ENCODE assay signal across 8 cellular contexts in genomic region chr4:174318829-174319764, GRCh38. TPM values are rescaled to one million over a fixed set of nuclear protein-coding genes. Genes with fewer than 3 reads are reported as not detected.
DNase-seq lines count a peak whose midpoint lies in the region; ATAC-seq and TF ChIP-seq lines count a peak whose summit lies in the region.

No MANE protein-coding gene starts in this region.

- no peaks in the 10 kb centered on the region for H3K4me1 Mint-ChIP-seq in naive thymus-derived CD4-positive, alpha-beta T cell
- H3K4me1 Mint-ChIP-seq in activated CD8-positive, alpha-beta memory T cell treated with anti-CD3 and anti-CD28 coated beads, Interleukin-2, amount 10 ng/mL, durations not matched to agents 7 days and 5 days = no peaks in the 10 kb centered on the region

- intact Hi-C loops in naive thymus-derived CD4-positive, alpha-beta T cell (cut with micrococcal nuclease) = loop anchor here (1.0 to 10.0 kb wide), 6 partner anchors 36 to 899 kb away; partner anchors contain the start of genes CEP44 (in 1 of the 2) and FBXO8 (in 1 of the 2)

- TF ChIP-seq CTCF in AG09309 (IDR thresholded peaks at IDR 0.05; ENCODE audit: control insufficient read depth, insufficient read depth, low read depth, low read length, missing control alignments) (peak; percentile 54), GM12873 (IDR thresholded peaks at IDR 0.05; ENCODE audit: insufficient read depth, low read depth, low read length, missing control alignments) (peak; percentile 54)

- no peaks in the 10 kb centered on the region for H3K27me3 Mint-ChIP-seq in naive thymus-derived CD4-positive, alpha-beta T cell
- no peaks in the 10 kb centered on the region for H3K27me3 Mint-ChIP-seq in activated CD8-positive, alpha-beta memory T cell treated with anti-CD3 and anti-CD28 coated beads, Interleukin-2, amount 10 ng/mL, durations not matched to agents 7 days and 5 days

- no peak for ATAC-seq in naive thymus-derived CD4-positive, alpha-beta T cell
- ATAC-seq in GM19023 (IDR thresholded peaks at IDR 0.05; ENCODE audit: unreplicated experiment) (no peak), HG03439 (IDR thresholded peaks at IDR 0.05; ENCODE audit: unreplicated experiment) (no peak)
- no peak for ATAC-seq in activated CD8-positive, alpha-beta memory T cell treated with anti-CD3 and anti-CD28 coated beads, Interleukin-2, amount 10 ng/mL, durations not matched to agents 7 days and 5 days

- POLR2A ChIA-PET in naive thymus-derived CD4-positive, alpha-beta T cell (lab: Charles Lee) = no interaction called here

- no peaks in the 10 kb centered on the region for H3K4me1 ChIP-seq in naive thymus-derived CD4-positive, alpha-beta T cell (ENCODE audit: control insufficient read depth in 2 of 2, insufficient read depth in 2 of 2, low read length in 2 of 2)

- H3K9me3 Mint-ChIP-seq in naive thymus-derived CD4-positive, alpha-beta T cell = no peaks in the 10 kb centered on the region
- no peaks in the 10 kb centered on the region for H3K9me3 Mint-ChIP-seq in activated CD8-positive, alpha-beta memory T cell treated with anti-CD3 and anti-CD28 coated beads, Interleukin-2, amount 10 ng/mL, durations not matched to agents 7 days and 5 days (ENCODE audit: low read depth)

- H3K27ac ChIP-seq in naive thymus-derived CD4-positive, alpha-beta T cell (ENCODE audit: low read depth, low read length) = no peak overlapping the region

- no peaks in the 10 kb centered on the region for H3K27me3 ChIP-seq in naive thymus-derived CD4-positive, alpha-beta T cell (ENCODE audit: control insufficient read depth in 2 of 2, insufficient read depth in 2 of 2, low read length in 2 of 2)

- H3K36me3 Mint-ChIP-seq in naive thymus-derived CD4-positive, alpha-beta T cell = peaks cover 0 to 8% (median 0%) of the 10 kb centered on the region in 5 donors
- H3K36me3 Mint-ChIP-seq in activated CD8-positive, alpha-beta memory T cell treated with anti-CD3 and anti-CD28 coated beads, Interleukin-2, amount 10 ng/mL, durations not matched to agents 7 days and 5 days = peaks cover 4% of the 10 kb centered on the region

- CTCF ChIA-PET in naive thymus-derived CD4-positive, alpha-beta T cell (lab: Charles Lee) = interaction anchor here (0.6 to 1.7 kb wide), 5 partner anchors 78 to 314 kb away, joined by 3 to 5 read pairs (median 3); no protein-coding TSS in a partner anchor
- CTCF ChIA-PET in activated CD8-positive, alpha-beta memory T cell treated with anti-CD3 and anti-CD28 coated beads, Interleukin-2, amount 10 ng/mL, durations not matched to agents 7 days and 5 days (lab: Charles Lee) = interaction anchor here (0.8 to 1.7 kb wide), 5 partner anchors 10 to 174 kb away, joined by 3 to 5 read pairs (median 3); no protein-coding TSS in a partner anchor

- H3K4me3 ChIP-seq in AG09309 (ENCODE audit: control insufficient read depth, low read depth, low read length) = no peak overlapping the region
- no peak overlapping the region for H3K4me3 ChIP-seq in naive thymus-derived CD4-positive, alpha-beta T cell (ENCODE audit: low read length)

- H3K9me3 ChIP-seq in naive thymus-derived CD4-positive, alpha-beta T cell (ENCODE audit: control insufficient read depth in 2 of 3, low read length in 3 of 3) = no peaks in the 10 kb centered on the region

- DNase-seq in AG09309 (ENCODE audit: low read depth) (no peak), NCI-H1092 treated with DMSO at 0.1 percent for 48 hours (lab: John Stamatoyannopoulos, UW) (peak; percentile 13), cerebellum (ENCODE audit: low spot score) (peak; percentile 2)
- DNase-seq in naive thymus-derived CD4-positive, alpha-beta T cell = peak in 5 of 9 donors; percentile 27 to 45 (median 39)
- DNase-seq in activated CD8-positive, alpha-beta memory T cell treated with anti-CD3 and anti-CD28 coated beads, Interleukin-2, amount 10 ng/mL, durations not matched to agents 7 days and 5 days = no peak

- H3K27ac Mint-ChIP-seq in naive thymus-derived CD4-positive, alpha-beta T cell = no peak overlapping the region
- H3K27ac Mint-ChIP-seq in activated CD8-positive, alpha-beta memory T cell treated with anti-CD3 and anti-CD28 coated beads, Interleukin-2, amount 10 ng/mL, durations not matched to agents 7 days and 5 days = no peak overlapping the region

- no peak overlapping the region for H3K4me3 Mint-ChIP-seq in naive thymus-derived CD4-positive, alpha-beta T cell
- no peak overlapping the region for H3K4me3 Mint-ChIP-seq in activated CD8-positive, alpha-beta memory T cell treated with anti-CD3 and anti-CD28 coated beads, Interleukin-2, amount 10 ng/mL, durations not matched to agents 7 days and 5 days

- H3K36me3 ChIP-seq in naive thymus-derived CD4-positive, alpha-beta T cell (ENCODE audit: control insufficient read depth in 2 of 3, insufficient read depth in 3 of 3, low read length in 3 of 3) = peaks cover 0 to 12% (median 11%) of the 10 kb centered on the region in 3 experiments

RNA-seq across cellular contexts. Expression of gene CEP44, which starts 35.4 kb away (rescaled TPM):
- total RNA-seq in cerebellum = 36.4 TPM
- 10 to 100 TPM; 15.7 to 28.2 (median 18.1) TPM for total RNA-seq in naive thymus-derived CD4-positive, alpha-beta T cell
- 1 to 10 TPM; 6.4 to 7.8 TPM for polyA plus RNA-seq in naive thymus-derived CD4-positive, alpha-beta T cell
- total RNA-seq in activated CD8-positive, alpha-beta memory T cell treated with anti-CD3 and anti-CD28 coated beads, Interleukin-2, amount 10 ng/mL, durations not matched to agents 7 days and 5 days = 10 to 100 TPM; 22.2 to 25.8 TPM

RNA-seq across cellular contexts. Expression of gene FBXO8, which starts 35.6 kb away (rescaled TPM):
- 32.1 TPM for total RNA-seq in cerebellum
- total RNA-seq in naive thymus-derived CD4-positive, alpha-beta T cell = 10 to 100 TPM; 10.4 to 25.7 (median 23.3) TPM
- 10 to 100 TPM; 13.8 to 17.3 TPM for polyA plus RNA-seq in naive thymus-derived CD4-positive, alpha-beta T cell
- 10 to 100 TPM; 14.5 to 16.8 TPM for total RNA-seq in activated CD8-positive, alpha-beta memory T cell treated with anti-CD3 and anti-CD28 coated beads, Interleukin-2, amount 10 ng/mL, durations not matched to agents 7 days and 5 days

Comparison
In these comparisons a context has a peak if more than half of its experiments do, and no peak if none do; other contexts are left out.
1. DNase-seq: peak in NCI-H1092 treated with DMSO at 0.1 percent for 48 hours (single experiment), cerebellum (single experiment) and naive thymus-derived CD4-positive, alpha-beta T cell (5 of 9); none in AG09309 (single experiment) and activated CD8-positive, alpha-beta memory T cell treated with anti-CD3 and anti-CD28 coated beads, Interleukin-2, amount 10 ng/mL, durations not matched to agents 7 days and 5 days (single experiment).